ENCODE assay signal across 7 cellular contexts in genomic region chr12:6852651-6853354, GRCh38. TPM values are rescaled to one million over a fixed set of nuclear protein-coding genes. Genes with fewer than 3 reads are reported as not detected.
DNase-seq lines count a peak whose midpoint lies in the region; FAIRE-seq and TF ChIP-seq lines count a peak whose summit lies in the region.

No MANE protein-coding gene starts in this region.

- TF ChIP-seq CTCF in OCI-LY1 (IDR thresholded peaks at IDR 0.05; ENCODE audit: low read length) = no peak
- TF ChIP-seq CTCF in neutrophil (IDR thresholded peaks at IDR 0.05) = no peak

- H4K20me1 ChIP-seq in OCI-LY1 (ENCODE audit: insufficient read depth, low read length) = no peaks in the 10 kb centered on the region

- H3K4me3 ChIP-seq in OCI-LY1 (ENCODE audit: low read depth, low read length, poor library complexity, severe bottlenecking) (peak overlapping the region; percentile 80), neutrophil (ENCODE audit: low read depth in 1 of 2, low read length in 1 of 2) (peak overlapping the region; percentile 95 to 99), urinary bladder (ENCODE audit: low read depth, low read length) (peak overlapping the region; percentile 53)

- H3K36me3 ChIP-seq in OCI-LY1 (ENCODE audit: insufficient read depth, low read length) = peaks cover 51% of the 10 kb centered on the region
- H3K36me3 ChIP-seq in neutrophil = peaks cover 13% of the 10 kb centered on the region
- no peaks in the 10 kb centered on the region for H3K36me3 ChIP-seq in urinary bladder (ENCODE audit: insufficient read depth)

- DNase-seq in GM12891 (ENCODE audit: insufficient read length, low spot score) = no peak
- peak; percentile 38 for DNase-seq in activated T-helper 1 cell treated with Interleukin-2 at 50 U/mL for 16 hours (ENCODE audit: low read depth)
- DNase-seq in fibroblast of peridontal ligament (ENCODE audit: extremely low read depth) = peak; percentile 88
- no peak for DNase-seq in NCI-H1417 treated with DMSO at 0.1 percent for 48 hours (lab: John Stamatoyannopoulos, UW)

- no peaks in the 10 kb centered on the region for H3F3A ChIP-seq in OCI-LY1 (ENCODE audit: insufficient read depth, low read length)

- no peak; the same call in 1 of the 2 replicates for TF ChIP-seq POLR2A in GM12891 (IDR thresholded peaks at IDR 0.05; ENCODE audit: low read depth, low read length)

- FAIRE-seq in GM12891 (lab: Jason Lieb, UNC) = peak; percentile 82

- H3K9ac ChIP-seq in OCI-LY1 (ENCODE audit: low read length) = peak overlapping the region; percentile 65

- H3K79me2 ChIP-seq in OCI-LY1 (ENCODE audit: insufficient read depth, low read length) = peaks cover 20% of the 10 kb centered on the region

- H3K27me3 ChIP-seq in OCI-LY1 (ENCODE audit: insufficient read depth, low read length) = no peaks in the 10 kb centered on the region
- no peaks in the 10 kb centered on the region for H3K27me3 ChIP-seq in neutrophil

- peak overlapping the region; percentile 94 for H3K4me2 ChIP-seq in OCI-LY1 (ENCODE audit: low read length)

- WGBS in urinary bladder = 2% methylated on average over 18 of the region's 18 CpGs

- H3K9me3 ChIP-seq in OCI-LY1 (ENCODE audit: low read length) (no peaks in the 10 kb centered on the region), neutrophil (no peaks in the 10 kb centered on the region)

- H3K4me1 ChIP-seq in OCI-LY1 (ENCODE audit: insufficient read depth, low read length, severe bottlenecking) = peaks cover 36% of the 10 kb centered on the region
- H3K4me1 ChIP-seq in neutrophil (ENCODE audit: control insufficient read depth in 1 of 2, insufficient read depth in 1 of 2, low read depth in 1 of 2, low read length in 1 of 2) = peaks cover 25 to 33% of the 10 kb centered on the region in 2 experiments
- H3K4me1 ChIP-seq in urinary bladder (ENCODE audit: insufficient read depth) = no peaks in the 10 kb centered on the region

- peak overlapping the region; percentile 64 for H3K27ac ChIP-seq in OCI-LY1 (ENCODE audit: low read depth, low read length, poor library complexity, severe bottlenecking)
- peak overlapping the region; percentile 89 for H3K27ac ChIP-seq in neutrophil
- H3K27ac ChIP-seq in urinary bladder (ENCODE audit: low read depth) = no peak overlapping the region

- H2AFZ ChIP-seq in OCI-LY1 (ENCODE audit: low read length) = no peak overlapping the region

- H3K9me2 ChIP-seq in OCI-LY1 (ENCODE audit: low read depth, low read length) = no peaks in the 10 kb centered on the region

TF ChIP-seq in GM12891, 5 proteins besides CTCF, POLR2A, EP300 and RAD21:
- TF ChIP-seq TAF1 (IDR thresholded peaks at IDR 0.05; ENCODE audit: low read depth, low read length) = no peak
- no peak for TF ChIP-seq SPI1 (IDR thresholded peaks at IDR 0.05; ENCODE audit: low read depth, low read length)
- no peak for TF ChIP-seq POLR2AphosphoS5 (IDR thresholded peaks at IDR 0.05; ENCODE audit: low read depth, low read length)
- TF ChIP-seq POU2F2 (IDR thresholded peaks at IDR 0.05; ENCODE audit: low read depth, low read length) = no peak
- no peak for TF ChIP-seq PAX5 (IDR thresholded peaks at IDR 0.05; ENCODE audit: insufficient read depth, low read length, severe bottlenecking)

RNA-seq across cellular contexts. Expression of gene USP5, which starts 0.9 kb away (rescaled TPM):
- polyA plus RNA-seq in GM12891 (2012; ENCODE audit: low read depth, missing spikeins) = 53.3 TPM
- 29.0 TPM for total RNA-seq in urinary bladder
- 60.1 TPM for polyA plus RNA-seq in urinary bladder

RNA-seq across cellular contexts. Expression of gene CDCA3, which starts 1.7 kb away (rescaled TPM):
- polyA plus RNA-seq in GM12891 (2012; ENCODE audit: low read depth, missing spikeins) = 45.0 TPM
- total RNA-seq in urinary bladder = 12.3 TPM
- 1.0 TPM for polyA plus RNA-seq in urinary bladder

RNA-seq across cellular contexts. Expression of gene GNB3, which starts 12.1 kb away (rescaled TPM):
- 1.3 TPM for polyA plus RNA-seq in GM12891 (2012; ENCODE audit: low read depth, missing spikeins)
- 2.5 TPM for total RNA-seq in urinary bladder
- polyA plus RNA-seq in urinary bladder = 4.6 TPM

RNA-seq across cellular contexts. Expression of gene TPI1, which starts 14.5 kb away (rescaled TPM):
- polyA plus RNA-seq in GM12891 (2012; ENCODE audit: low read depth, missing spikeins) = 1,232 TPM
- total RNA-seq in urinary bladder = 331 TPM
- 708 TPM for polyA plus RNA-seq in urinary bladder

RNA-seq across cellular contexts. Expression of gene SPSB2, which starts 20.3 kb away (rescaled TPM):
- polyA plus RNA-seq in GM12891 (2012; ENCODE audit: low read depth, missing spikeins) = 3.4 TPM
- 3.2 TPM for total RNA-seq in urinary bladder
- 12.3 TPM for polyA plus RNA-seq in urinary bladder

Comparison
In these comparisons a context has a peak if more than half of its experiments do, and no peak if none do; other contexts are left out.
1. DNase-seq: peak in activated T-helper 1 cell treated with Interleukin-2 at 50 U/mL for 16 hours (single experiment) and fibroblast of peridontal ligament (single experiment); none in GM12891 (single experiment) and NCI-H1417 treated with DMSO at 0.1 percent for 48 hours (single experiment).
2. Peak in every context shown above with its lines, with median percentiles within 50 percentile points of each other: H3K4me3 ChIP-seq.